ENCODE assay signal across 9 cellular contexts in the genomic region with DNA sequence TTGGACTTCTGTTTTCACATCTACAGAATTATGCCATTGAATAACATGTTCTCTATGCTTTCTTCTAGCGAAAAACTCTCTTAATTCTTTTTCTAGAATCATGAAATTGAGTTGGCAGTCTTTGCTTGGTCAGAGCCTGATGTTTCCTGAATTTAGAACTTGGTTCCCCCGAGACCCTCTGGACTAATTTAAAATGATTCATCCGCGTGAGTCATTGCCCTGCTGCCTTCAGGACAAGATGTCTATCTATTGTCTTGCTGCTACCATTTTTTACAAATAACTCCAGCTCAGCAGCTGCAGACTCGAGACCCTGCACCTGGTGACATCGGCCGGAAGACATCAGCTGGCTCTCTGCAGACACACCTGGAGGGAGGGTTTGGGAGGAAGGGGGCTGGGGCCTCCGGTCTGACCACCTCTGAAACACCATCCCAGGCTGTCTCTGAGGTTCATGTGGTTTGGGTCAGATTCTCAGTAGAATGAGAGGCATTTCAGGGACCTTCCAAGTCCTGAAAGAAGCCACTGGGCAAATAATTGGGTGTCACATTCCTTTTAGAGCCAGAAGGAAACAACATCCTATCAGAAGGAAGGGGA. TPM values are rescaled to one million over a fixed set of nuclear protein-coding genes. Genes with fewer than 3 reads are reported as not detected.
A peak's percentile ranks its signal among the peaks of the same experiment; 100 is the strongest.
DNase-seq lines count a peak whose midpoint lies in the region; ATAC-seq and TF ChIP-seq lines count a peak whose summit lies in the region.
"Had no signal": no experiment of that assay in that cellular context is flagged by ENCODE, and none has a peak within 500 bp of the region (broad histone marks: within the 10 kb centered on the region; RNA-seq: fewer than 3 reads in every experiment).

No MANE protein-coding gene starts in this region.

- TF ChIP-seq POLR2A in vagina (IDR thresholded peaks at IDR 0.05), result no peak

- H3K27me3 Mint-ChIP-seq in brain, result peaks cover 2% of the 10 kb centered on the region
- H3K27me3 Mint-ChIP-seq in progenitor cell of endocrine pancreas, result no peaks in the 10 kb centered on the region

- H3K36me3 ChIP-seq in lung (ENCODE audit: control insufficient read depth in 2 of 2, insufficient read depth in 2 of 2, low read length in 2 of 2) (no peaks in the 10 kb centered on the region), vagina (no peaks in the 10 kb centered on the region)

- H3K27me3 ChIP-seq in lung (ENCODE audit: control insufficient read depth, insufficient read depth) (no peaks in the 10 kb centered on the region), vagina (no peaks in the 10 kb centered on the region)

- H3K9me3 ChIP-seq in lung (ENCODE audit: control insufficient read depth in 2 of 2, insufficient read depth in 1 of 2, low read length in 1 of 2) (no peaks in the 10 kb centered on the region), vagina (no peaks in the 10 kb centered on the region)

- H3K4me1 ChIP-seq in lung (ENCODE audit: control insufficient read depth in 2 of 2, insufficient read depth in 2 of 2, low read length in 2 of 2) (peaks cover 11 to 24% of the 10 kb centered on the region in 2 donors), vagina (peaks cover 74% of the 10 kb centered on the region)

- 56 to 57% methylated on average over 8 of the region's 8 CpGs for WGBS in lung, 2 donors

- intact Hi-C loops in vagina (cut with DNase I), result no loop called here

- H3K4me1 Mint-ChIP-seq in brain (peaks cover 74% of the 10 kb centered on the region), progenitor cell of endocrine pancreas (ENCODE audit: low read depth) (peaks cover 61% of the 10 kb centered on the region)

- no peaks in the 10 kb centered on the region for H3K36me3 Mint-ChIP-seq in brain
- no peaks in the 10 kb centered on the region for H3K36me3 Mint-ChIP-seq in progenitor cell of endocrine pancreas (ENCODE audit: insufficient read depth)

- H3K9me3 Mint-ChIP-seq in brain (no peaks in the 10 kb centered on the region), progenitor cell of endocrine pancreas (ENCODE audit: low read depth) (no peaks in the 10 kb centered on the region)
- H3K9me3 Mint-ChIP-seq: nephron had no signal

- H3K4me3 Mint-ChIP-seq in brain, result no peak overlapping the region
- no peak overlapping the region for H3K4me3 Mint-ChIP-seq in progenitor cell of endocrine pancreas (ENCODE audit: low read depth)
- H3K4me3 Mint-ChIP-seq: nephron had no signal

- DNase-seq in AG10803 (ENCODE audit: low read depth), result peak; percentile 88
- DNase-seq in HT1080 (ENCODE audit: low read depth), result peak; percentile 92
- peak in 3 of 5 donors; percentile 59 to 60 (median 59) for DNase-seq in T-helper 1 cell
- DNase-seq in lung (ENCODE audit: low spot score), result no peak
- DNase-seq in vagina (ENCODE audit: extremely low spot score in 2 of 2), result peak in 1 of 2 donors; percentile 90
- DNase-seq in progenitor cell of endocrine pancreas (ENCODE audit: low spot score, unreplicated experiment), result no peak

- no peak for TF ChIP-seq CTCF in AG10803 (conservative IDR thresholded peaks at IDR 0.05; ENCODE audit: low read length)
- TF ChIP-seq CTCF in brain (conservative IDR thresholded peaks at IDR 0.05), result no peak
- TF ChIP-seq CTCF in lung (IDR thresholded peaks at IDR 0.05; ENCODE audit: control extremely low read depth, extremely low read depth), result no peak
- no peak for TF ChIP-seq CTCF in vagina (IDR thresholded peaks at IDR 0.05)
- TF ChIP-seq CTCF in progenitor cell of endocrine pancreas (IDR thresholded peaks at IDR 0.05; ENCODE audit: unreplicated experiment), result no peak

- peak overlapping the region; percentile 93 to 96 for H3K27ac ChIP-seq in lung (ENCODE audit: low read depth in 1 of 2, low read length in 1 of 2)
- peak overlapping the region; percentile 89 for H3K27ac ChIP-seq in vagina

- peak overlapping the region; percentile 40 for H3K4me3 ChIP-seq in AG10803 (ENCODE audit: low read length)
- H3K4me3 ChIP-seq in lung, result no peak overlapping the region
- no peak overlapping the region for H3K4me3 ChIP-seq in vagina

- ATAC-seq in GM19455 (IDR thresholded peaks at IDR 0.05; ENCODE audit: unreplicated experiment) (peak; percentile 39), lung (ENCODE audit: insufficient read depth, low FRiP score) (no peak)

- H3K27ac Mint-ChIP-seq in brain, result peak overlapping the region in 3 of 5 experiments; percentile 19 to 82 (median 77)
- no peak overlapping the region for H3K27ac Mint-ChIP-seq in progenitor cell of endocrine pancreas

RNA-seq across cellular contexts. Expression of a gene that starts 20.9 kb away (rescaled TPM):
- 59.7 and 93.0 TPM in 2 replicates for total RNA-seq in HT1080 (2014; rRNA removed; shearing (Covaris generic))
- polyA plus RNA-seq in HT1080 (2015; cell fraction: cytosol; rRNA removed), result 75.1 and 87.5 TPM in 2 replicates
- 247 and 255 TPM in 2 replicates for polyA plus RNA-seq in HT1080 (2015; cell fraction: nucleus; rRNA removed)
- polyA plus RNA-seq in brain (ENCODE audit: insufficient read depth, low read depth, low replicate concordance) (34.8 TPM), lung (100 to 1,000 TPM in 1 of 2 donors, 10 to 100 TPM in 1; 45.6 to 146 TPM)
- total RNA-seq in lung (100 to 1,000 TPM; 173 to 264 TPM), vagina (145 TPM), progenitor cell of endocrine pancreas (95.5 and 109 TPM in 2 replicates)

Comparison
In these comparisons a context has a peak if more than half of its experiments do, and no peak if none do; other contexts are left out.
1. DNase-seq: peak in AG10803 (single experiment), HT1080 (single experiment) and T-helper 1 cell (3 of 5); none in lung (single experiment) and progenitor cell of endocrine pancreas (single experiment).